Comparison of ENCODE assay signal across 23 cellular contexts in the genomic region with DNA sequence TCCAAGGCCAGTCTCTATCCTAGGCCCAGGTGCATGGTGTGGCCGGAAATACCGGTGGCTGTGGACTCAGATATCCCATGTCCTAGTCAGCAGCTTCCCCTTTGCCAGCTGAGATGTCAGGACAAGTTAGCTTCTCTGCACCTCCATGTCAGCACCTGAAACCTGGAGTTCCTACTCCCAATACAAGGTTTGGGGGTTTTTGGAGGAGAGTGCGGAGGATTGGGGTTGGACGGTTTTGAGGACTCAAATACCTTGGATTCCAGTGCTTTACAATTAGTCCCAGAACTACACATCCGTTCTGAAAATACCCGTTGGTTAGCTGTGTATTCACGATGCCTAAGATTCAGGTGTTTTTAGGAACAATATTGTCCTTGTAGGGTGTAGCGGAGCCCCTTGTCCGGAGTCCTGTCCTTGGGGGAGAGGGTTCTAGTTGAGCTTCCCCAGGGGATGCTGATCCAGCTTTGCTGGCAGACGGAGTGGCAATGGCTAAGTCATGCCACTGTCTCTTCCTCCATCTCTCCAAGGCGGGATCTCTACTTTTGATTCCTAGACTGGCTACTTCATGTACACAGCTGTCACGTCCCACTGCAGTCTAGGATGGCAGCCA. TPM values are rescaled to one million over a fixed set of nuclear protein-coding genes. Genes with fewer than 3 reads are reported as not detected.
DNase-seq lines count a peak whose midpoint lies in the region; ATAC-seq, FAIRE-seq and TF ChIP-seq lines count a peak whose summit lies in the region.
"Had no signal": no experiment of that assay in that cellular context is flagged by ENCODE, and none has a peak within 500 bp of the region (broad histone marks: within the 10 kb centered on the region; RNA-seq: fewer than 3 reads in every experiment).

No MANE protein-coding gene starts in this region.

- H3K9me3 Mint-ChIP-seq in CD4-positive, alpha-beta T cell: no peaks in the 10 kb centered on the region
- H3K9me3 Mint-ChIP-seq in Calu3 (ENCODE audit: low read depth, unreplicated experiment): no peaks in the 10 kb centered on the region
- H3K9me3 Mint-ChIP-seq: stimulated activated naive B cell treated with anti-CD40 and anti-IgM and Interleukin-4, amounts not matched to agents 10 μg/mL and 1 μg/mL and 100 μg/mL, for 72 hours had no signal

- TF ChIP-seq RAD21 in HepG2 (CRISPR knock-in tag; IDR thresholded peaks at IDR 0.05): no peak

- no peaks in the 10 kb centered on the region for H3K9me3 ChIP-seq in CD4-positive, alpha-beta T cell (ENCODE audit: control insufficient read depth, low read length)
- H3K9me3 ChIP-seq in Panc1 (ENCODE audit: control insufficient read depth, insufficient read depth, low read depth, low read length) (no peaks in the 10 kb centered on the region), HepG2 (ENCODE audit: low read length) (no peaks in the 10 kb centered on the region)
- H3K9me3 ChIP-seq: esophagus muscularis mucosa, gastrocnemius medialis, neutrophil, thoracic aorta had no signal

- 97% methylated on average over 12 of the region's 12 CpGs for whole genome bisulfite sequencing in HepG2 (ENCODE audit: low lambda C conversion rate)

- H3K79me2 ChIP-seq in HepG2 (ENCODE audit: insufficient read depth, low read length): no peaks in the 10 kb centered on the region

- TF ChIP-seq CTCF in CD4-positive, alpha-beta T cell (IDR thresholded peaks at IDR 0.05): no peak
- TF ChIP-seq CTCF in Panc1 (IDR thresholded peaks at IDR 0.05): no peak
- no peak for TF ChIP-seq CTCF in HepG2 (CRISPR knock-in tag; IDR thresholded peaks at IDR 0.05)
- no peak for TF ChIP-seq CTCF in Calu3 (IDR thresholded peaks at IDR 0.05; ENCODE audit: unreplicated experiment)

- FAIRE-seq in HepG2 (lab: Jason Lieb, UNC): no peak
- FAIRE-seq: H54, keratinocyte had no signal

- CTCF ChIA-PET in CD4-positive, alpha-beta T cell (lab: Charles Lee): interaction anchor here (1.2 kb wide), 1 partner anchor 10 kb away, joined by 3 read pairs; no protein-coding TSS in a partner anchor
- CTCF ChIA-PET in Panc1 (lab: Charles Lee) (interaction anchor here (0.6 kb wide), 1 partner anchor 46 kb away, joined by 3 read pairs; no protein-coding TSS in a partner anchor), HepG2 (lab: Yijun Ruan, JAX; ENCODE audit: low intra/inter-chr PET ratio, low total read pairs) (no interaction called here), Calu3 (lab: Charles Lee) (interaction anchor here (0.9 kb wide), 1 partner anchor 9 kb away, joined by 3 read pairs; no protein-coding TSS in a partner anchor)

- H3K4me1 Mint-ChIP-seq in CD4-positive, alpha-beta T cell (ENCODE audit: low read depth): peaks cover 3% of the 10 kb centered on the region
- H3K4me1 Mint-ChIP-seq in Calu3 (ENCODE audit: low read depth, unreplicated experiment): peaks cover 9% of the 10 kb centered on the region

- H3K36me3 Mint-ChIP-seq in CD4-positive, alpha-beta T cell (ENCODE audit: low read depth): peaks cover 43% of the 10 kb centered on the region
- H3K36me3 Mint-ChIP-seq in Calu3 (ENCODE audit: insufficient read depth, unreplicated experiment): peaks cover 27% of the 10 kb centered on the region

- POLR2A ChIA-PET in CD4-positive, alpha-beta T cell (lab: Charles Lee): no interaction called here
- POLR2A ChIA-PET in Panc1 (lab: Charles Lee) (no interaction called here), HepG2 (lab: Yijun Ruan, JAX) (interaction anchor here (1.4 to 2.5 kb wide), 2 partner anchors 9 to 15 kb away, joined by 5 to 10 read pairs; no protein-coding TSS in a partner anchor)

- peak overlapping the region; percentile 33 for H3K27ac Mint-ChIP-seq in CD4-positive, alpha-beta T cell
- H3K27ac Mint-ChIP-seq in Calu3 (ENCODE audit: unreplicated experiment): no peak overlapping the region
- H3K27ac Mint-ChIP-seq: activated naive CD8-positive, alpha-beta T cell had no signal

- no peak overlapping the region for H2AFZ ChIP-seq in HepG2 (ENCODE audit: low read length)

- no TSS peak for BruUV-seq in Panc1 (replicated peaks; lab: Mats Ljungman, UMichigan)
- BruUV-seq in HepG2 (replicated peaks; lab: Mats Ljungman, UMichigan): no TSS peak
- no TSS peak for BruUV-seq in Calu3 (replicated peaks; lab: Mats Ljungman, UMichigan)

- intact Hi-C loops in CD4-positive, alpha-beta T cell (cut with DNase I, micrococcal nuclease): no loop called here
- intact Hi-C loops in Panc1 (cut with micrococcal nuclease; ENCODE audit: unreplicated experiment): no loop called here
- intact Hi-C loops in HepG2 (cut with micrococcal nuclease; ENCODE audit: unreplicated experiment): no loop called here
- intact Hi-C loops in Calu3 (cut with micrococcal nuclease; ENCODE audit: unreplicated experiment): no loop called here

- DNase-seq in CD4-positive, alpha-beta T cell: no peak
- DNase-seq in DMS 273 treated with DMSO at 0.1 percent for 48 hours (lab: John Stamatoyannopoulos, UW) (peak; percentile 4), Panc1 (ENCODE audit: low read depth, low spot score) (no peak), HepG2 (ENCODE audit: low spot score) (no peak), DMS153 (lab: John Stamatoyannopoulos, UW) (no peak), Calu3 (no peak), substantia nigra (lab: John Stamatoyannopoulos, UW) (no peak)
- DNase-seq: effector memory CD4-positive, alpha-beta T cell; gastrocnemius medialis; KBM-7; MM.1S; NCI-H146; NCI-H524 treated with DMSO at 0.1 percent for 48 hours; SHP77 treated with DMSO at 0.1 percent for 48 hours; stimulated activated CD4-positive, alpha-beta T cell treated with anti-CD3 and anti-CD28 coated beads, Interleukin-2, amount 100 ng/mL, for 24 hours; stimulated activated naive B cell treated with anti-CD40 and anti-IgM and Interleukin-4, amounts not matched to agents 10 μg/mL and 1 μg/mL and 100 μg/mL, for 72 hours had no signal

- H3K27me3 ChIP-seq in CD4-positive, alpha-beta T cell (ENCODE audit: control insufficient read depth, insufficient read depth, low read length): no peaks in the 10 kb centered on the region
- H3K27me3 ChIP-seq in Panc1 (ENCODE audit: control insufficient read depth, insufficient read depth, low read length) (no peaks in the 10 kb centered on the region), HepG2 (ENCODE audit: control insufficient read depth in 1 of 2, insufficient read depth in 2 of 2, low read length in 2 of 2) (no peaks in the 10 kb centered on the region)
- H3K27me3 ChIP-seq: esophagus muscularis mucosa, gastrocnemius medialis, neutrophil had no signal

- TF ChIP-seq POLR2A in HepG2 (IDR thresholded peaks at IDR 0.05; ENCODE audit: insufficient read depth in 1 of 2, low read depth in 2 of 2, low read length in 2 of 2): no peak; a peak in 1 of 4 replicates

- H3K4me3 ChIP-seq in Panc1 (ENCODE audit: low read depth in 2 of 2, low read length in 2 of 2) (no peak overlapping the region), HepG2 (replicated peaks in 1 of 3; ENCODE audit: insufficient read depth in 1 of 3, low read depth in 2 of 3, low read length in 3 of 3) (no peak overlapping the region)
- H3K4me3 ChIP-seq: esophagus muscularis mucosa, gastrocnemius medialis, lung, thoracic aorta had no signal

- no peak overlapping the region for H3K9ac ChIP-seq in HepG2 (ENCODE audit: insufficient read depth, low read depth, low read length)

- ATAC-seq in CD4-positive, alpha-beta T cell (ENCODE audit: poor library complexity): no peak
- ATAC-seq in Panc1 (peak; percentile 54), HepG2 (peak; percentile 8; the same call in 2 of the 3 replicates)
- ATAC-seq: gastrocnemius medialis; stimulated activated naive B cell treated with anti-CD40 and anti-IgM and Interleukin-4, amounts not matched to agents 10 μg/mL and 1 μg/mL and 100 μg/mL, for 72 hours had no signal

- no peaks in the 10 kb centered on the region; the same call in 1 of the 2 replicates for H3K36me3 ChIP-seq in Panc1 (ENCODE audit: control insufficient read depth, insufficient read depth, low read length)
- H3K36me3 ChIP-seq in HepG2 (replicated peaks in 1 of 2; ENCODE audit: control insufficient read depth in 1 of 2, insufficient read depth in 2 of 2, low read length in 2 of 2): peaks cover 5 to 23% of the 10 kb centered on the region in 2 experiments

- H3K27me3 Mint-ChIP-seq in CD4-positive, alpha-beta T cell: no peaks in the 10 kb centered on the region
- H3K27me3 Mint-ChIP-seq in Calu3 (ENCODE audit: unreplicated experiment): no peaks in the 10 kb centered on the region
- H3K27me3 Mint-ChIP-seq: activated naive CD8-positive, alpha-beta T cell; stimulated activated naive B cell treated with anti-CD40 and anti-IgM and Interleukin-4, amounts not matched to agents 10 μg/mL and 1 μg/mL and 100 μg/mL, for 72 hours had no signal

- peaks cover 3% of the 10 kb centered on the region; the same call in 1 of the 2 replicates for H4K20me1 ChIP-seq in HepG2 (ENCODE audit: insufficient read depth, low read length)

- TF ChIP-seq EP300 in HepG2 (IDR thresholded peaks at IDR 0.05; ENCODE audit: low read depth in 2 of 2, low read length in 2 of 2): no peak
- TF ChIP-seq EP300 in HepG2 (CRISPR knock-in tag; IDR thresholded peaks at IDR 0.05; ENCODE audit: borderline replicate concordance): no peak

- in situ Hi-C loops in Panc1 (cut with HindIII; ENCODE audit: low pct_unique_long_range_greater_than_20kb, low sequenced_read_pairs): no loop called here
- in situ Hi-C loops in HepG2 (cut with HindIII; ENCODE audit: extremely low pct_ligation_motif_present, low pct_unique_long_range_greater_than_20kb): no loop called here

- no peak overlapping the region for H3K4me2 ChIP-seq in HepG2 (ENCODE audit: low read depth, low read length)

- H3K27ac ChIP-seq in CD4-positive, alpha-beta T cell (ENCODE audit: low read depth, low read length): no peak overlapping the region
- H3K27ac ChIP-seq in Panc1 (ENCODE audit: low read length) (no peak overlapping the region), HepG2 (ENCODE audit: extremely low read length, insufficient read depth, low read length) (no peak overlapping the region), substantia nigra (ENCODE audit: low read depth, low read length, poor library complexity, severe bottlenecking) (no peak overlapping the region)
- H3K27ac ChIP-seq: esophagus muscularis mucosa, gastrocnemius medialis, neutrophil, thoracic aorta had no signal

- H3K4me3 Mint-ChIP-seq in CD4-positive, alpha-beta T cell: no peak overlapping the region
- H3K4me3 Mint-ChIP-seq in Calu3 (ENCODE audit: low read depth, unreplicated experiment): no peak overlapping the region
- H3K4me3 Mint-ChIP-seq: activated naive CD8-positive, alpha-beta T cell; stimulated activated naive B cell treated with anti-CD40 and anti-IgM and Interleukin-4, amounts not matched to agents 10 μg/mL and 1 μg/mL and 100 μg/mL, for 72 hours had no signal

- no peaks in the 10 kb centered on the region for H3K4me1 ChIP-seq in Panc1 (ENCODE audit: control insufficient read depth, insufficient read depth, low read length)
- no peaks in the 10 kb centered on the region for H3K4me1 ChIP-seq in HepG2 (ENCODE audit: insufficient read depth, low read length)
- H3K4me1 ChIP-seq: esophagus muscularis mucosa, gastrocnemius medialis had no signal

RNA-seq across cellular contexts. Expression of a gene that starts 45.0 kb away (rescaled TPM):
- 10 to 100 TPM; 41.9 to 47.1 TPM for total RNA-seq in CD4-positive, alpha-beta T cell
- total RNA-seq in Panc1 (2021; ENCODE audit: unreplicated experiment): 65.1 TPM
- polyA plus RNA-seq in Panc1 (2012; ENCODE audit: insufficient read length): 32.5 TPM
- 21.5 and 60.7 TPM in 2 replicates for total RNA-seq in HepG2 (2016; rRNA removed; fragmentation: Illumina TruSeq; extraction: Trizol)
- total RNA-seq in HepG2 (2016; cell fraction: cytosol; rRNA removed; fragmentation: Illumina TruSeq; extraction: Trizol; ENCODE audit: low read depth): 3.6 and 4.4 TPM in 2 replicates
- 17.8 and 59.9 TPM in 2 replicates for total RNA-seq in HepG2 (2016; cell fraction: insoluble cytoplasmic fraction; rRNA removed; fragmentation: Illumina TruSeq; extraction: Trizol)
- 20.1 and 20.5 TPM in 2 replicates for total RNA-seq in HepG2 (2016; cell fraction: membrane; rRNA removed; fragmentation: Illumina TruSeq; extraction: Trizol)
- 51.3 and 55.1 TPM in 2 replicates for total RNA-seq in HepG2 (2016; cell fraction: nucleus; rRNA removed; fragmentation: Illumina TruSeq; extraction: Trizol)
- polyA plus RNA-seq in HepG2 (2011; rRNA removed): 21.0 and 22.3 TPM in 2 replicates
- polyA plus RNA-seq in HepG2 (2011; cell fraction: cytosol; rRNA removed): 11.3 and 19.3 TPM in 2 replicates
- 30.4 and 32.5 TPM in 2 replicates for polyA plus RNA-seq in HepG2 (2011; cell fraction: nucleus; rRNA removed)
- 45.9 and 50.4 TPM in 2 replicates for polyA plus RNA-seq in HepG2 (2012)
- polyA plus RNA-seq in HepG2 (2016; cell fraction: cytosol; fragmentation: Illumina TruSeq; extraction: Trizol; ENCODE audit: low read depth): 2.9 and 3.3 TPM in 2 replicates
- polyA plus RNA-seq in HepG2 (2016; cell fraction: insoluble cytoplasmic fraction; fragmentation: Illumina TruSeq; extraction: Trizol; ENCODE audit: low read depth): 57.9 and 63.1 TPM in 2 replicates
- polyA plus RNA-seq in HepG2 (2016; cell fraction: membrane; fragmentation: Illumina TruSeq; extraction: Trizol; ENCODE audit: low read depth): 8.8 and 9.4 TPM in 2 replicates
- 78.5 and 79.2 TPM in 2 replicates for polyA plus RNA-seq in HepG2 (2016; cell fraction: nucleus; fragmentation: Illumina TruSeq; extraction: Trizol; ENCODE audit: insufficient read depth, low read depth)
- 22.3 and 32.8 TPM in 2 replicates for polyA minus RNA-seq in HepG2 (2011; rRNA and poly(A)+ RNA removed; ENCODE audit: low replicate concordance)
- 29.7 and 42.9 TPM in 2 replicates for polyA minus RNA-seq in HepG2 (2011; cell fraction: cytosol; rRNA and poly(A)+ RNA removed)
- polyA minus RNA-seq in HepG2 (2011; cell fraction: nucleus; rRNA and poly(A)+ RNA removed): 74.0 and 91.4 TPM in 2 replicates
- 91.8 and 103 TPM in 2 replicates for total RNA-seq in Calu3 (2022)
